ENCODE assay signal across 13 cellular contexts in genomic region chr17:38914741-38915638, GRCh38. TPM values are rescaled to one million over a fixed set of nuclear protein-coding genes. Genes with fewer than 3 reads are reported as not detected.
DNase-seq lines count a peak whose midpoint lies in the region; ATAC-seq and TF ChIP-seq lines count a peak whose summit lies in the region.
"Had no signal": no experiment of that assay in that cellular context is flagged by ENCODE, and none has a peak within 500 bp of the region (broad histone marks: within the 10 kb centered on the region; RNA-seq: fewer than 3 reads in every experiment).

No MANE protein-coding gene starts in this region.

- H3K27ac ChIP-seq in DND-41 (ENCODE audit: low read length) (0 out of 2 replicates have a peak overlapping the region, but pooled peaks have one; percentile 32), Peyer's patch (peak overlapping the region in 3 of 4 donors; percentile 18 to 72 (median 61)), endodermal cell (ENCODE audit: low read depth, low read length) (no peak overlapping the region), trophoblast cell (ENCODE audit: low read depth, low read length) (no peak overlapping the region), gastroesophageal sphincter (peak overlapping the region in 1 of 4 donors; percentile 14)
- H3K27ac ChIP-seq: SK-N-MC had no signal

- H2AFZ ChIP-seq in DND-41 (ENCODE audit: low read depth, low read length) (no peak overlapping the region), trophoblast cell (ENCODE audit: insufficient read depth, low read length, poor library complexity) (no peak overlapping the region)

- no peak overlapping the region for H3K18ac ChIP-seq in trophoblast cell (ENCODE audit: low read length)

- H3K27me3 ChIP-seq in DND-41 (ENCODE audit: insufficient read depth, low read length, poor library complexity): no peaks in the 10 kb centered on the region
- no peaks in the 10 kb centered on the region for H3K27me3 ChIP-seq in Peyer's patch
- H3K27me3 ChIP-seq in endodermal cell (ENCODE audit: control insufficient read depth, insufficient read depth, low read length, poor library complexity, severe bottlenecking): no peaks in the 10 kb centered on the region
- no peaks in the 10 kb centered on the region for H3K27me3 ChIP-seq in trophoblast cell (ENCODE audit: insufficient read depth, low read length)
- H3K27me3 ChIP-seq in gastroesophageal sphincter: no peaks in the 10 kb centered on the region

- DNase-seq in DND-41 (no peak), Peyer's patch (peak; percentile 3 to 81 (median 71)), endodermal cell (peak; percentile 86), trophoblast cell (peak in 1 of 2 donors; percentile 44)
- DNase-seq in stimulated activated CD4-positive, alpha-beta T cell treated with anti-CD3 and anti-CD28 coated beads, Interleukin-4, amount 100 ng/mL, for 1 hour: no peak
- DNase-seq: activated CD4-positive, alpha-beta T cell treated with anti-CD3 and anti-CD28 coated beads for 1 hour; NCI-H1048; NCI-H69 had no signal

- no peaks in the 10 kb centered on the region for H3K4me1 ChIP-seq in DND-41 (ENCODE audit: insufficient read depth, low read length)
- peaks cover 0 to 64% (median 7%) of the 10 kb centered on the region in 4 donors for H3K4me1 ChIP-seq in Peyer's patch
- H3K4me1 ChIP-seq in endodermal cell (ENCODE audit: control insufficient read depth, insufficient read depth, low read length): peaks cover 5% of the 10 kb centered on the region
- peaks cover 5 to 8% of the 10 kb centered on the region in 2 experiments for H3K4me1 ChIP-seq in trophoblast cell (ENCODE audit: control insufficient read depth in 1 of 2, insufficient read depth in 2 of 2, low read length in 2 of 2)
- H3K4me1 ChIP-seq in gastroesophageal sphincter: peaks cover 0 to 83% (median 17%) of the 10 kb centered on the region in 3 donors

- no peak overlapping the region for H3K23ac ChIP-seq in trophoblast cell (ENCODE audit: low read length)

- no peak overlapping the region for H3K4me2 ChIP-seq in DND-41 (ENCODE audit: insufficient read depth, low read length)
- H3K4me2 ChIP-seq in trophoblast cell (ENCODE audit: low read length): no peak overlapping the region

- TF ChIP-seq POLR2A in Peyer's patch (IDR thresholded peaks at IDR 0.05) (no peak), gastroesophageal sphincter (IDR thresholded peaks at IDR 0.05) (no peak)

- no peak overlapping the region for H4K8ac ChIP-seq in trophoblast cell (ENCODE audit: low read depth, low read length)

- H2BK5ac ChIP-seq in trophoblast cell (ENCODE audit: low read depth, low read length, poor library complexity): no peak overlapping the region

- no peak overlapping the region for H3K4ac ChIP-seq in trophoblast cell (ENCODE audit: low read depth, low read length)

- no peak overlapping the region for H4K91ac ChIP-seq in trophoblast cell (ENCODE audit: low read depth, low read length)

- H2BK12ac ChIP-seq in trophoblast cell (ENCODE audit: low read length): peak overlapping the region; percentile 12

- no peaks in the 10 kb centered on the region for H3K9me3 Mint-ChIP-seq in endodermal cell

- TF ChIP-seq CTCF in DND-41 (IDR thresholded peaks at IDR 0.05; ENCODE audit: borderline replicate concordance, extremely low read depth, low read length, poor library complexity, severe bottlenecking): no peak
- TF ChIP-seq CTCF in Peyer's patch (IDR thresholded peaks at IDR 0.05): peak in 3 of 6 experiments; percentile 37 to 44 (median 42)
- TF ChIP-seq CTCF in endodermal cell (conservative IDR thresholded peaks at IDR 0.05): peak; percentile 68
- TF ChIP-seq CTCF in gastroesophageal sphincter (IDR thresholded peaks at IDR 0.05): no peak

- H4K12ac ChIP-seq in trophoblast cell (ENCODE audit: low read depth, low read length): no peak overlapping the region

- H3K36me3 Mint-ChIP-seq in endodermal cell (ENCODE audit: low read depth): peaks cover 69% of the 10 kb centered on the region

- no peak for ATAC-seq in DND-41 (ENCODE audit: insufficient read depth, low read depth)
- no peak for ATAC-seq in gastroesophageal sphincter
- no peak for ATAC-seq in GM19397 (IDR thresholded peaks at IDR 0.05; ENCODE audit: unreplicated experiment)
- ATAC-seq in GM21576 (IDR thresholded peaks at IDR 0.05; ENCODE audit: unreplicated experiment): no peak

- H3K79me2 ChIP-seq in DND-41 (ENCODE audit: insufficient read depth, low read length) (peaks cover 5% of the 10 kb centered on the region), trophoblast cell (ENCODE audit: control insufficient read depth, insufficient read depth, low read length, poor library complexity) (no peaks in the 10 kb centered on the region)

- H3K9ac ChIP-seq in DND-41 (ENCODE audit: low read depth, low read length): no peak overlapping the region
- no peak overlapping the region for H3K9ac ChIP-seq in endodermal cell (ENCODE audit: extremely low read depth, low read length, poor library complexity, severe bottlenecking)
- H3K9ac ChIP-seq in trophoblast cell (ENCODE audit: low read length): no peak overlapping the region

- no peak overlapping the region for H3K4me3 ChIP-seq in DND-41 (ENCODE audit: low read depth in 1 of 2, low read length in 2 of 2)
- no peak overlapping the region for H3K4me3 ChIP-seq in Peyer's patch
- no peak overlapping the region for H3K4me3 ChIP-seq in endodermal cell (ENCODE audit: low read length)
- no peak overlapping the region for H3K4me3 ChIP-seq in trophoblast cell (ENCODE audit: low read depth, low read length)
- no peak overlapping the region for H3K4me3 ChIP-seq in gastroesophageal sphincter
- H3K4me3 ChIP-seq: SK-N-MC had no signal

- no peak overlapping the region for H2BK120ac ChIP-seq in trophoblast cell (ENCODE audit: insufficient read depth, low read length, poor library complexity)

- no peak overlapping the region for H3K14ac ChIP-seq in trophoblast cell (ENCODE audit: low read length)

- H3K36me3 ChIP-seq in DND-41 (ENCODE audit: insufficient read depth, low read length) (peaks cover 90% of the 10 kb centered on the region), Peyer's patch (peaks cover 0 to 90% (median 0%) of the 10 kb centered on the region in 3 donors), endodermal cell (ENCODE audit: control insufficient read depth, insufficient read depth, low read length) (peaks cover 85% of the 10 kb centered on the region), trophoblast cell (ENCODE audit: control insufficient read depth in 1 of 2, insufficient read depth in 2 of 2, low read length in 2 of 2) (peaks cover 77 to 82% of the 10 kb centered on the region in 2 experiments), gastroesophageal sphincter (peaks cover 0 to 83% of the 10 kb centered on the region in 2 donors)

- H3K27me3 Mint-ChIP-seq in endodermal cell (ENCODE audit: insufficient read depth): no peaks in the 10 kb centered on the region

- WGBS in endodermal cell (ENCODE audit: insufficient coverage in 1 of 2, insufficient read length in 1 of 2), 2 experiments: 90 to 98% methylated on average over 10 to 20 of the region's 20 CpGs
- no CpG with 5 or more reads among the region's 20 CpGs for WGBS in trophoblast cell (ENCODE audit: extremely low coverage, insufficient coverage, insufficient read length)
- 75% methylated on average over 5 of the region's 20 CpGs; no CpG with 5 or more reads in 1 of the 2 donors for WGBS in gastroesophageal sphincter (ENCODE audit: low coverage in 1 of 2), 2 donors

- H4K20me1 ChIP-seq in DND-41 (ENCODE audit: insufficient read depth, low read length): peaks cover 18% of the 10 kb centered on the region

- H3K4me1 Mint-ChIP-seq in endodermal cell: peaks cover 5% of the 10 kb centered on the region

- no peak overlapping the region for H2AK5ac ChIP-seq in trophoblast cell (ENCODE audit: low read length)

- H3K79me1 ChIP-seq in trophoblast cell (ENCODE audit: low read length): no peaks in the 10 kb centered on the region

- H3K9me3 ChIP-seq in DND-41 (ENCODE audit: insufficient read depth, low read length, severe bottlenecking) (no peaks in the 10 kb centered on the region), Peyer's patch (no peaks in the 10 kb centered on the region), endodermal cell (ENCODE audit: control insufficient read depth, low read length) (no peaks in the 10 kb centered on the region), trophoblast cell (ENCODE audit: insufficient read depth, low read depth, low read length) (peaks cover 3% of the 10 kb centered on the region), gastroesophageal sphincter (no peaks in the 10 kb centered on the region)

- TF ChIP-seq EP300 in gastroesophageal sphincter (IDR thresholded peaks at IDR 0.05): no peak

- H3K4me3 Mint-ChIP-seq in endodermal cell: no peak overlapping the region

- peak overlapping the region; percentile 52 for H3K27ac Mint-ChIP-seq in endodermal cell

RNA-seq across cellular contexts. Expression of gene LASP1, which starts 45.1 kb away (rescaled TPM):
- total RNA-seq in Peyer's patch (100 to 1,000 TPM; 166 to 654 (median 590) TPM), endodermal cell (100 to 1,000 TPM; 168 to 177 TPM), gastroesophageal sphincter (10 to 100 TPM; 33.5 to 88.9 (median 73.6) TPM)
- 102 TPM for polyA plus RNA-seq in endodermal cell (2013, experiment 1 of 2)
- 102 TPM for polyA plus RNA-seq in endodermal cell (2013, experiment 2 of 2)
- polyA plus RNA-seq in trophoblast cell (2013): 157 TPM in 2 replicates

RNA-seq across cellular contexts. Expression of gene FBXO47, which starts 52.2 kb away (rescaled TPM):
- total RNA-seq in Peyer's patch: not detected
- not detected for total RNA-seq in endodermal cell
- not detected for polyA plus RNA-seq in endodermal cell (2013, experiment 1 of 2)
- not detected for polyA plus RNA-seq in endodermal cell (2013, experiment 2 of 2)
- not detected in 2 replicates for polyA plus RNA-seq in trophoblast cell (2013)
- under 1 TPM in 1 of 4 donors, not detected in 3; 0.25 TPM for total RNA-seq in gastroesophageal sphincter
- total RNA-seq: astrocyte had no signal

Comparison
In these comparisons a context has a peak if more than half of its experiments do, and no peak if none do; other contexts are left out.
1. DNase-seq: peak in Peyer's patch (3 of 3) and endodermal cell (single experiment); none in DND-41 (single experiment) and stimulated activated CD4-positive, alpha-beta T cell treated with anti-CD3 and anti-CD28 coated beads, Interleukin-4, amount 100 ng/mL, for 1 hour (single experiment).
2. H3K27ac ChIP-seq: peak in DND-41 (single experiment) and Peyer's patch (3 of 4); none in endodermal cell (single experiment) and trophoblast cell (single experiment).